1 cellular context compared by ENCODE assay signal in the genomic region with DNA sequence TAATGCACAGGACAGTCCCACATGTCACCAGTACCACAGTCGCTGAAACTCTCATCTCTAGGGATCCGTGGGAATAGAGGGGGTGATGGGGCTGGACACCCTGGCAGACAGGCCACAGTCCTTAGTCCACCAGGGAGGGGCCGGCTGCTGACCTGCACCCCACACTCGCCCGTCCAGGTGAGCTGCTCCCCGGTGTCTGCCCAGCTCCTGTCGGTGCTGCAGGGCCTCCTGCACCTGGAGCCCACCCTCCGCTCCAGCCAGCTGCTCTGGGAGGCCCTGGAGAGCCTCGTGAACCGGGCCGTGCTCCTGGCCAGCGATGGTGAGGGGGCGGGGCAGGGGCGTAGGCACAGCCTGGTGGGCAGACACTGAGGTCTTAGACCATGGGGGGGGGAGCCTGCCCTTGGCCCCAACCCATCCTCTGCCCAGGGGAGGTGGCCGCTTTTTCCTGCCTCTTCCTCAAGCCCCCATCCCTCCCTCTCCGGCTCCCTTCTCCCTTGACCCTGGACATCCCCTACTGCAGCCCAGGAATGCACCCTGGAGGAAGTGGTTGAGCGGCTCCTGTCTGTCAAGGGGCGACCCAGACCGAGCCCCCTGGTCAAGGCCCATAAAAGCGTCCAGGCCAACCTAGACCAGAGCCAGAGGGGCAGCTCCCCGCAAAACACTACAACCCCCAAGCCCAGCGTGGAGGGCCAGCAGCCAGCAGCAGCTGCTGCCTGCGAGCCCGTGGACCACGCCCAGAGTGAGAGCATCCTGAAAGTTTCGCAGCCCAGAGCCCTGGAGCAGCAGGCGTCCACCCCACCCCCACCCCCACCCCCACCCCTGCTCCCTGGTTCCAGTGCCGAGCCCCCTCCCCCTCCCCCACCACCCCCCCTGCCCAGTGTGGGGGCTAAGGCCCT.
TF ChIP-seq lines count a peak whose summit lies in the region.

No MANE protein-coding gene starts in this region.

TF ChIP-seq in H1, 55 proteins besides CTCF, POLR2A, EP300 and RAD21:
- TF ChIP-seq BRCA1 (IDR thresholded peaks at IDR 0.05; ENCODE audit: low read depth, low read length): no peak
- no peak for TF ChIP-seq GTF2F1 (IDR thresholded peaks at IDR 0.05; ENCODE audit: borderline replicate concordance, low read depth, low read length)
- no peak for TF ChIP-seq BACH1 (IDR thresholded peaks at IDR 0.05; ENCODE audit: low read length)
- no peak for TF ChIP-seq RNF2 (IDR thresholded peaks at IDR 0.05; ENCODE audit: borderline replicate concordance, low read depth, low read length, missing control alignments, poor library complexity, severe bottlenecking)
- TF ChIP-seq, protein P1, sequence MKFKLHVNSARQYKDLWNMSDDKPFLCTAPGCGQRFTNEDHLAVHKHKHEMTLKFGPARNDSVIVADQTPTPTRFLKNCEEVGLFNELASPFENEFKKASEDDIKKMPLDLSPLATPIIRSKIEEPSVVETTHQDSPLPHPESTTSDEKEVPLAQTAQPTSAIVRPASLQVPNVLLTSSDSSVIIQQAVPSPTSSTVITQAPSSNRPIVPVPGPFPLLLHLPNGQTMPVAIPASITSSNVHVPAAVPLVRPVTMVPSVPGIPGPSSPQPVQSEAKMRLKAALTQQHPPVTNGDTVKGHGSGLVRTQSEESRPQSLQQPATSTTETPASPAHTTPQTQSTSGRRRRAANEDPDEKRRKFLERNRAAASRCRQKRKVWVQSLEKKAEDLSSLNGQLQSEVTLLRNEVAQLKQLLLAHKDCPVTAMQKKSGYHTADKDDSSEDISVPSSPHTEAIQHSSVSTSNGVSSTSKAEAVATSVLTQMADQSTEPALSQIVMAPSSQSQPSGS (IDR thresholded peaks at IDR 0.05; ENCODE audit: low read length): no peak
